In genomic region chr6:109347779-109348178, GRCh38 we compare ENCODE assay signal across 19 cellular contexts. TPM values are rescaled to one million over a fixed set of nuclear protein-coding genes. Genes with fewer than 3 reads are reported as not detected.
DNase-seq lines count a peak whose midpoint lies in the region; ATAC-seq and TF ChIP-seq lines count a peak whose summit lies in the region.
"Had no signal": no experiment of that assay in that cellular context is flagged by ENCODE, and none has a peak within 500 bp of the region (broad histone marks: within the 10 kb centered on the region; RNA-seq: fewer than 3 reads in every experiment).

No MANE protein-coding gene starts in this region.

- H4K20me1 ChIP-seq in hepatocyte (ENCODE audit: insufficient read depth, poor library complexity, severe bottlenecking) = no peaks in the 10 kb centered on the region

- H3K9me3 ChIP-seq in hepatocyte (ENCODE audit: low read depth) (no peaks in the 10 kb centered on the region), transverse colon (no peaks in the 10 kb centered on the region)
- H3K9me3 ChIP-seq: SJSA1 had no signal

- H3K4me1 Mint-ChIP-seq in endothelial cell (ENCODE audit: unreplicated experiment) = peaks cover 12% of the 10 kb centered on the region

- H3K27ac ChIP-seq in hepatocyte = peak overlapping the region; percentile 24
- peak overlapping the region; percentile 69 to 86 (median 83) for H3K27ac ChIP-seq in transverse colon
- H3K27ac ChIP-seq: C4-2B, SJSA1 had no signal

- H3K27ac Mint-ChIP-seq in endothelial cell (ENCODE audit: unreplicated experiment) = no peak overlapping the region
- H3K27ac Mint-ChIP-seq: GM23338 had no signal

- H3K27me3 Mint-ChIP-seq in endothelial cell (ENCODE audit: unreplicated experiment) = no peaks in the 10 kb centered on the region
- H3K27me3 Mint-ChIP-seq: IgD-negative memory B cell had no signal

- in situ Hi-C loops in transverse colon (cut with MboI; ENCODE audit: low pct_ligation_motif_present in 1 of 4, low pct_unique_long_range_greater_than_20kb in 1 of 4, low sequenced_read_pairs in 3 of 4) = no loop called here

- H3K4me3 ChIP-seq in hepatocyte (no peak overlapping the region), transverse colon (no peak overlapping the region)
- H3K4me3 ChIP-seq: GM23338, SJSA1 had no signal

- TF ChIP-seq CTCF in hepatocyte (IDR thresholded peaks at IDR 0.05; ENCODE audit: poor library complexity) = no peak
- TF ChIP-seq CTCF in transverse colon (IDR thresholded peaks at IDR 0.05) = no peak
- no peak for TF ChIP-seq CTCF in endothelial cell (IDR thresholded peaks at IDR 0.05; ENCODE audit: unreplicated experiment)
- TF ChIP-seq CTCF in GM20000 (IDR thresholded peaks at IDR 0.05; ENCODE audit: extremely low read depth, missing control alignments) = no peak

- peaks cover 34% of the 10 kb centered on the region for H3K4me1 ChIP-seq in hepatocyte (ENCODE audit: insufficient read depth)
- H3K4me1 ChIP-seq in transverse colon = peaks cover 23 to 60% (median 47%) of the 10 kb centered on the region in 4 donors

- WGBS in hepatocyte (ENCODE audit: low lambda C conversion rate, missing lambda C conversion rate) = 36% methylated on average over 3 of the region's 3 CpGs
- WGBS in transverse colon (ENCODE audit: low coverage in 1 of 2), 2 donors = 33 to 38% methylated on average over 3 of the region's 3 CpGs

- peak; percentile 35 for ATAC-seq in SK-N-SH treated with all-trans-retinoic acid at 6 μM for 48 hours
- ATAC-seq: GM23338, Panc1 had no signal

- H3K27me3 ChIP-seq in hepatocyte = no peaks in the 10 kb centered on the region
- H3K27me3 ChIP-seq in transverse colon = no peaks in the 10 kb centered on the region
- H3K27me3 ChIP-seq: SJSA1 had no signal

- H3K4me2 ChIP-seq in hepatocyte = no peak overlapping the region
- H3K4me2 ChIP-seq: GM23338 had no signal

- H2AFZ ChIP-seq in hepatocyte = no peak overlapping the region
- H2AFZ ChIP-seq: GM23338 had no signal

- no peak for TF ChIP-seq EP300 in transverse colon (IDR thresholded peaks at IDR 0.05; ENCODE audit: low read depth)

- intact Hi-C loops in transverse colon (cut with DNase I; ENCODE audit: low total_unique reads) = no loop called here

- peaks cover 9% of the 10 kb centered on the region for H3K36me3 Mint-ChIP-seq in endothelial cell (ENCODE audit: low read depth, unreplicated experiment)

- no peak overlapping the region for H3K4me3 Mint-ChIP-seq in endothelial cell (ENCODE audit: unreplicated experiment)
- H3K4me3 Mint-ChIP-seq: GM23338, IgD-negative memory B cell had no signal

- H3K36me3 ChIP-seq in hepatocyte (replicated peaks; ENCODE audit: insufficient read depth, low read depth) = no peaks in the 10 kb centered on the region
- no peaks in the 10 kb centered on the region for H3K36me3 ChIP-seq in transverse colon
- H3K36me3 ChIP-seq: SJSA1 had no signal

- no peak for TF ChIP-seq POLR2A in transverse colon (IDR thresholded peaks at IDR 0.05)

- no peaks in the 10 kb centered on the region for H3K9me2 ChIP-seq in hepatocyte (replicated peaks; ENCODE audit: insufficient read depth)

- H3K9me3 Mint-ChIP-seq in endothelial cell (ENCODE audit: unreplicated experiment) = no peaks in the 10 kb centered on the region
- H3K9me3 Mint-ChIP-seq: GM23338, IgD-negative memory B cell had no signal

- no peaks in the 10 kb centered on the region for H3K79me2 ChIP-seq in hepatocyte

- peak; percentile 14 for DNase-seq in OCI-M1 (lab: John Stamatoyannopoulos, UW)
- DNase-seq in hepatocyte (ENCODE audit: low spot score) = peak; percentile 42
- peak; percentile 74 for DNase-seq in transverse colon
- DNase-seq in endothelial cell (ENCODE audit: low spot score) = no peak
- DNase-seq in Kasumi-1 (lab: John Stamatoyannopoulos, UW) = no peak
- no peak for DNase-seq in GM20000 (ENCODE audit: low spot score)
- DNase-seq: ACHN, GDM1, HCEC 1CT, NCI-H1092 treated with DMSO at 0.1 percent for 48 hours, NCI-H146, NCI-H2029 treated with DMSO at 0.1 percent for 48 hours, NCI-H524 had no signal

TF ChIP-seq in SK-N-SH treated with all-trans-retinoic acid at 6 μM for 48 hours, 23 proteins besides CTCF, POLR2A, EP300 and RAD21:
- TF ChIP-seq ZNF70 (CRISPR knock-in tag; IDR thresholded peaks at IDR 0.05) (peak; percentile 10; the same call in 1 of the 2 replicates), RARB (CRISPR knock-in tag; IDR thresholded peaks at IDR 0.05) (no peak)

RNA-seq across cellular contexts. Expression of gene CD164, which starts 34.5 kb away (rescaled TPM):
- 571 and 574 TPM in 2 replicates for total RNA-seq in hepatocyte
- 436 and 475 TPM in 2 replicates for polyA plus RNA-seq in hepatocyte
- total RNA-seq in transverse colon = 100 to 1,000 TPM; 109 to 448 (median 313) TPM
- total RNA-seq in endothelial cell (ENCODE audit: unreplicated experiment) = 220 TPM

Comparison
In these comparisons a context has a peak if more than half of its experiments do, and no peak if none do; other contexts are left out.
1. DNase-seq: peak in OCI-M1 (single experiment), hepatocyte (single experiment) and transverse colon (single experiment); none in endothelial cell (single experiment), Kasumi-1 (0 of 2) and GM20000 (single experiment).